24 cellular contexts compared by ENCODE assay signal in the genomic region with DNA sequence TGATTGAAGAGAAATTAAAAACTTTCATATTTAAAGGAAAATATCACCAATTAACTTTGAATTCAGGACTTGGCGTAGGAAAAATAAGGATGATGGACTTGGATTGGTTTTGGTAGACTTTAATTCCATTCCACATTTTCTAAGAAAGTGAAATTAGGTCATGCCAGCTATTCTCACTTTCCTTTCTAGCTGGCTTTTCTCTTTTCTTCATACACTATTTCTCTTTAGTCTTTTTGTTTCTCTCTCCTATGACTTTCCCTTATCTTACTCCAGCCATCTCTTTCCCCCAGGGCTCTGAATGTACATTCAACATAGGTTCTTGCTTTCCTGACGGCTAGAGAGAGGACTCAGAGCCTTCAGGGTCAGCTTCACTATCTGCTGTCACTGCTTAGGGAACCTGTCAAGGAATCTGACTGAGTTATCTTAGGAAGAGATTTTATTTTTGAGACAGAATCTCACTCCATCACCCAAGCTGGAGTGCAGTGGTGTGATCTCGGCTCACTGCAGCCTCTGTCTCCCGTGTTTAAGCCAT.
"Had no signal": no experiment of that assay in that cellular context is flagged by ENCODE, and none has a peak within 500 bp of the region (broad histone marks: within the 10 kb centered on the region; RNA-seq: fewer than 3 reads in every experiment).

No MANE protein-coding gene starts in this region.

- H3K27me3 ChIP-seq: left lung, pancreas, right lobe of liver, stomach, testis, thyroid gland, uterus had no signal

- H3K27me3 Mint-ChIP-seq: naive thymus-derived CD4-positive, alpha-beta T cell; stimulated activated naive B cell treated with anti-CD40 and anti-IgM and Interleukin-4, amounts not matched to agents 10 μg/mL and 1 μg/mL and 100 μg/mL, for 72 hours; type B pancreatic cell had no signal

- H3K4me3 ChIP-seq: left lung, lung, mucosa of descending colon, pancreas, psoas muscle, right lobe of liver, stomach, testis, thyroid gland, uterus had no signal

- H3K4me1 Mint-ChIP-seq: stimulated activated naive B cell treated with anti-CD40 and anti-IgM and Interleukin-4, amounts not matched to agents 10 μg/mL and 1 μg/mL and 100 μg/mL, for 72 hours had no signal

- H3K36me3 ChIP-seq: left lung, pancreas, right lobe of liver, thyroid gland had no signal

- DNase-seq: hippocampal formation; kidney; left colon; left lung; midbrain; mucosa of descending colon; naive thymus-derived CD4-positive, alpha-beta T cell; pancreas; posterior cingulate gyrus; psoas muscle; right lobe of liver; stimulated activated CD4-positive, alpha-beta T cell treated with anti-CD3 and anti-CD28 coated beads, Interleukin-12 subunit alpha, Interleukin-12 subunit beta, amount 100 ng/mL, for 4 hours; stimulated activated CD4-positive, alpha-beta T cell treated with anti-CD3 and anti-CD28 coated beads, Interleukin-15, amount 100 ng/mL, for 24 hours; stimulated activated CD4-positive, alpha-beta T cell treated with anti-CD3 and anti-CD28 coated beads, Interleukin-2, amount 100 ng/mL, for 24 hours; stimulated activated CD4-positive, alpha-beta T cell treated with anti-CD3 and anti-CD28 coated beads, Interleukin-4, amount 100 ng/mL, for 1 hour; stimulated activated naive B cell treated with anti-CD40 and anti-IgM and Interleukin-4, amounts not matched to agents 10 μg/mL and 1 μg/mL and 100 μg/mL, for 72 hours; stimulated activated naive CD8-positive, alpha-beta T cell treated with anti-CD3 and anti-CD28 coated beads, Interleukin-15, Interleukin-2, amounts not matched to agents 100 U/mL and 50 U/mL, for 24 hours; stomach; testis; thyroid gland; uterus had no signal

- H3K9me3 Mint-ChIP-seq: naive thymus-derived CD4-positive, alpha-beta T cell; natural killer cell treated with Interleukin-12 subunit alpha and Interleukin-12 subunit beta and Interleukin-15 and Interleukin-18, amount 100 ng/mL, for 72 hours; stimulated activated naive B cell treated with anti-CD40 and anti-IgM and Interleukin-4, amounts not matched to agents 10 μg/mL and 1 μg/mL and 100 μg/mL, for 72 hours; type B pancreatic cell had no signal

- H3K27ac Mint-ChIP-seq: natural killer cell treated with Interleukin-12 subunit alpha and Interleukin-12 subunit beta and Interleukin-15 and Interleukin-18, amount 100 ng/mL, for 72 hours; stimulated activated naive B cell treated with anti-CD40 and anti-IgM and Interleukin-4, amounts not matched to agents 10 μg/mL and 1 μg/mL and 100 μg/mL, for 72 hours; type B pancreatic cell had no signal

- H3K36me3 Mint-ChIP-seq: natural killer cell treated with Interleukin-12 subunit alpha and Interleukin-12 subunit beta and Interleukin-15 and Interleukin-18, amount 100 ng/mL, for 72 hours; stimulated activated naive B cell treated with anti-CD40 and anti-IgM and Interleukin-4, amounts not matched to agents 10 μg/mL and 1 μg/mL and 100 μg/mL, for 72 hours; type B pancreatic cell had no signal

- H3K9me3 ChIP-seq: left lung, mucosa of descending colon, pancreas, psoas muscle, right lobe of liver, stomach, testis, thyroid gland, uterus had no signal

- H3K4me1 ChIP-seq: left lung, psoas muscle, stomach, testis, uterus had no signal

- ATAC-seq: left colon; left lung; mucosa of descending colon; naive thymus-derived CD4-positive, alpha-beta T cell; natural killer cell treated with Interleukin-12 subunit alpha and Interleukin-12 subunit beta and Interleukin-15 and Interleukin-18, amount 100 ng/mL, for 72 hours; pancreas; psoas muscle; right lobe of liver; stimulated activated naive B cell treated with anti-CD40 and anti-IgM and Interleukin-4, amounts not matched to agents 10 μg/mL and 1 μg/mL and 100 μg/mL, for 72 hours; stimulated activated naive CD8-positive, alpha-beta T cell treated with anti-CD3 and anti-CD28 coated beads, Interleukin-15, Interleukin-2, amounts not matched to agents 100 U/mL and 50 U/mL, for 24 hours had no signal

- H3K4me3 Mint-ChIP-seq: naive thymus-derived CD4-positive, alpha-beta T cell; natural killer cell treated with Interleukin-12 subunit alpha and Interleukin-12 subunit beta and Interleukin-15 and Interleukin-18, amount 100 ng/mL, for 72 hours; stimulated activated naive B cell treated with anti-CD40 and anti-IgM and Interleukin-4, amounts not matched to agents 10 μg/mL and 1 μg/mL and 100 μg/mL, for 72 hours; type B pancreatic cell had no signal

- H3K27ac ChIP-seq: left lung, pancreas, psoas muscle, right lobe of liver, stomach, testis, thyroid gland, uterus had no signal
